Comparison of ENCODE assay signal across 9 cellular contexts in genomic region chr16:85402910-85403692, GRCh38.
A peak's percentile ranks its signal among the peaks of the same experiment; 100 is the strongest.
DNase-seq lines count a peak whose midpoint lies in the region; ATAC-seq and TF ChIP-seq lines count a peak whose summit lies in the region.
"Had no signal": no experiment of that assay in that cellular context is flagged by ENCODE, and none has a peak within 500 bp of the region (broad histone marks: within the 10 kb centered on the region; RNA-seq: fewer than 3 reads in every experiment).

No MANE protein-coding gene starts in this region.

- H3K9me3 ChIP-seq in Caco-2 (0 out of 2 replicates have a peak, but pooled peaks cover 4% of the 10 kb centered on the region), KOPT-K1 (ENCODE audit: insufficient read depth, low read length, poor library complexity, severe bottlenecking) (no peaks in the 10 kb centered on the region)

- H3K9me3 Mint-ChIP-seq in Caco-2 (ENCODE audit: unreplicated experiment) (no peaks in the 10 kb centered on the region), endothelial cell (ENCODE audit: unreplicated experiment) (no peaks in the 10 kb centered on the region), osteocyte (ENCODE audit: unreplicated experiment) (no peaks in the 10 kb centered on the region), MCF 10A (ENCODE audit: unreplicated experiment) (no peaks in the 10 kb centered on the region)

- DNase-seq in Caco-2, result peak; percentile 7 to 33
- peak; percentile 31 for DNase-seq in endothelial cell (ENCODE audit: low spot score)
- DNase-seq in osteocyte (ENCODE audit: extremely low spot score, unreplicated experiment), result no peak
- DNase-seq in MCF 10A (ENCODE audit: unreplicated experiment), result no peak
- DNase-seq: NCI-H1092 treated with DMSO at 0.1 percent for 48 hours had no signal

- POLR2A ChIA-PET in Caco-2 (lab: Charles Lee) (no interaction called here), MCF 10A (lab: Yijun Ruan, JAX) (interaction anchor here (0.5 to 1.7 kb wide), 4 partner anchors 11 to 212 kb away, joined by 3 to 5 read pairs (median 4); no protein-coding TSS in a partner anchor)

- no peaks in the 10 kb centered on the region for H3K4me1 ChIP-seq in Caco-2

- H3K36me3 Mint-ChIP-seq in Caco-2 (ENCODE audit: insufficient read depth, unreplicated experiment) (no peaks in the 10 kb centered on the region), endothelial cell (ENCODE audit: low read depth, unreplicated experiment) (no peaks in the 10 kb centered on the region), osteocyte (ENCODE audit: unreplicated experiment) (no peaks in the 10 kb centered on the region), MCF 10A (ENCODE audit: insufficient read depth, unreplicated experiment) (no peaks in the 10 kb centered on the region)

- H3K4me3 Mint-ChIP-seq in Caco-2 (ENCODE audit: unreplicated experiment) (no peak overlapping the region), endothelial cell (ENCODE audit: unreplicated experiment) (no peak overlapping the region), osteocyte (ENCODE audit: unreplicated experiment) (no peak overlapping the region), MCF 10A (ENCODE audit: unreplicated experiment) (no peak overlapping the region)

- H3K27me3 Mint-ChIP-seq in Caco-2 (ENCODE audit: insufficient read depth, unreplicated experiment) (no peaks in the 10 kb centered on the region), endothelial cell (ENCODE audit: unreplicated experiment) (peaks cover 3% of the 10 kb centered on the region), osteocyte (ENCODE audit: unreplicated experiment) (no peaks in the 10 kb centered on the region), MCF 10A (ENCODE audit: insufficient read depth, unreplicated experiment) (no peaks in the 10 kb centered on the region)

- CTCF ChIA-PET in Caco-2 (lab: Charles Lee), result interaction anchor here (0.6 to 2.0 kb wide), 3 partner anchors 13 to 19 kb away, joined by 3 to 9 read pairs (median 4); no protein-coding TSS in a partner anchor
- CTCF ChIA-PET in MCF 10A (lab: Yijun Ruan, JAX), result interaction anchor here (0.6 to 2.5 kb wide), 4 partner anchors 12 to 107 kb away, joined by 3 to 11 read pairs (median 4); no protein-coding TSS in a partner anchor

- TF ChIP-seq CTCF in Caco-2 (IDR thresholded peaks at IDR 0.05; ENCODE audit: insufficient read depth in 1 of 2, low read depth in 1 of 2, low read length in 1 of 2, severe bottlenecking in 1 of 2, unreplicated experiment in 1 of 2), result no peak
- no peak for TF ChIP-seq CTCF in endothelial cell (IDR thresholded peaks at IDR 0.05; ENCODE audit: unreplicated experiment)
- TF ChIP-seq CTCF in osteocyte (IDR thresholded peaks at IDR 0.05), result no peak
- TF ChIP-seq CTCF in MCF 10A (IDR thresholded peaks at IDR 0.05; ENCODE audit: unreplicated experiment), result no peak

- no peaks in the 10 kb centered on the region for H3K27me3 ChIP-seq in Caco-2 (replicated peaks; ENCODE audit: control insufficient read depth, insufficient read depth, low read length)

- H3K4me3 ChIP-seq in Caco-2 (ENCODE audit: low read depth, low read length), result no peak overlapping the region

- H3K36me3 ChIP-seq in Caco-2 (ENCODE audit: control insufficient read depth, insufficient read depth, low read length) (no peaks in the 10 kb centered on the region), KOPT-K1 (ENCODE audit: insufficient read depth, low read length) (no peaks in the 10 kb centered on the region)

- H3K27ac Mint-ChIP-seq in Caco-2 (ENCODE audit: unreplicated experiment) (no peak overlapping the region), endothelial cell (ENCODE audit: unreplicated experiment) (no peak overlapping the region), osteocyte (ENCODE audit: unreplicated experiment) (peak overlapping the region; percentile 75), MCF 10A (ENCODE audit: low read depth, unreplicated experiment) (no peak overlapping the region)

- intact Hi-C loops in Caco-2 (cut with micrococcal nuclease; ENCODE audit: unreplicated experiment), result no loop called here
- intact Hi-C loops in MCF 10A (cut with micrococcal nuclease), result no loop called here

- BruUV-seq in Caco-2 (replicated peaks; lab: Mats Ljungman, UMichigan) (no TSS peak), MCF 10A (replicated peaks; lab: Mats Ljungman, UMichigan) (no TSS peak)

- H3K4me1 Mint-ChIP-seq in Caco-2 (ENCODE audit: low read depth, unreplicated experiment), result no peaks in the 10 kb centered on the region
- peaks cover 10% of the 10 kb centered on the region for H3K4me1 Mint-ChIP-seq in endothelial cell (ENCODE audit: unreplicated experiment)
- H3K4me1 Mint-ChIP-seq in osteocyte (ENCODE audit: unreplicated experiment), result peaks cover 23% of the 10 kb centered on the region
- no peaks in the 10 kb centered on the region for H3K4me1 Mint-ChIP-seq in MCF 10A (ENCODE audit: insufficient read depth, unreplicated experiment)

- H3K27ac ChIP-seq in KOPT-K1 (ENCODE audit: low read depth, low read length, poor library complexity, severe bottlenecking), result peak overlapping the region; percentile 44

- ATAC-seq in HG03175 (IDR thresholded peaks at IDR 0.05; ENCODE audit: unreplicated experiment), result no peak
- ATAC-seq in HG02642 (IDR thresholded peaks at IDR 0.05; ENCODE audit: poor library complexity, unreplicated experiment), result no peak
- no peak for ATAC-seq in HG03280 (IDR thresholded peaks at IDR 0.05; ENCODE audit: unreplicated experiment)

Comparison
In these comparisons a context has a peak if more than half of its experiments do, and no peak if none do; other contexts are left out.
1. DNase-seq: peak in Caco-2 (2 of 2) and endothelial cell (single experiment); none in osteocyte (single experiment) and MCF 10A (single experiment).